Comparison of ENCODE assay signal across 8 cellular contexts in genomic region chr11:112784323-112785073, GRCh38.
DNase-seq lines count a peak whose midpoint lies in the region; ATAC-seq and TF ChIP-seq lines count a peak whose summit lies in the region.

No MANE protein-coding gene starts in this region.

- no peak overlapping the region for H3K14ac ChIP-seq in H9 (ENCODE audit: insufficient read depth, low read length)

- CTCF ChIA-PET in WTC11 (lab: Charles Lee): interaction anchor here (0.6 to 3.2 kb wide), 18 partner anchors 10 to 1457 kb away, joined by 3 to 31 read pairs (median 4); no protein-coding TSS in a partner anchor

- no peaks in the 10 kb centered on the region for H3K23me2 ChIP-seq in H9 (ENCODE audit: insufficient read length, low read depth, low read length, poor library complexity, severe bottlenecking)

- no peaks in the 10 kb centered on the region for H3K9me2 ChIP-seq in hepatocyte (replicated peaks; ENCODE audit: insufficient read depth)

- no peaks in the 10 kb centered on the region for H3K79me1 ChIP-seq in H9 (ENCODE audit: insufficient read depth, low read depth, low read length, poor library complexity, severe bottlenecking)

- H2BK15ac ChIP-seq in H9 (ENCODE audit: low read depth, low read length): no peak overlapping the region

- H3K36me3 ChIP-seq in hepatocyte (replicated peaks; ENCODE audit: insufficient read depth, low read depth) (no peaks in the 10 kb centered on the region), subcutaneous abdominal adipose tissue (ENCODE audit: control insufficient read depth in 5 of 5, insufficient read depth in 5 of 5, low read length in 5 of 5) (no peaks in the 10 kb centered on the region), HAP-1 (replicated peaks) (no peaks in the 10 kb centered on the region)

- H3T11ph ChIP-seq in H9 (ENCODE audit: low read length): no peak overlapping the region

- H3K4me3 Mint-ChIP-seq in H9 (no peak overlapping the region), WTC11 (no peak overlapping the region)

- H3K9me3 ChIP-seq in H9 (ENCODE audit: control insufficient read depth, low read depth, low read length): no peaks in the 10 kb centered on the region
- no peaks in the 10 kb centered on the region for H3K9me3 ChIP-seq in hepatocyte (ENCODE audit: low read depth)
- no peaks in the 10 kb centered on the region for H3K9me3 ChIP-seq in subcutaneous abdominal adipose tissue (ENCODE audit: control insufficient read depth in 5 of 5, low read length in 5 of 5)
- no peaks in the 10 kb centered on the region for H3K9me3 ChIP-seq in HAP-1

- DNase-seq in H9 (no peak), WTC11 (ENCODE audit: low spot score) (no peak), hepatocyte (ENCODE audit: low spot score) (peak; percentile 72), HAP-1 (ENCODE audit: low spot score in 2 of 2) (no peak), NCI-H345 treated with DMSO at 0.1 percent for 48 hours (lab: John Stamatoyannopoulos, UW; ENCODE audit: unreplicated experiment) (no peak), SKM-1 treated with dmso at 0.1 percent for 144 hours (lab: John Stamatoyannopoulos, UW; ENCODE audit: unreplicated experiment) (no peak)
- no peak for DNase-seq in activated CD4-positive, alpha-beta T cell treated with anti-CD3 and anti-CD28 coated beads, Interleukin-2, amount 50 U/mL, for 1 hour

- H2BK12ac ChIP-seq in H9 (ENCODE audit: insufficient read length, low read depth, low read length): no peak overlapping the region

- no peak overlapping the region for H3K18ac ChIP-seq in H9 (ENCODE audit: insufficient read length, low read depth, low read length)

- no peak overlapping the region for H4K91ac ChIP-seq in H9 (ENCODE audit: insufficient read length, low read depth, low read length)

- H3K4me3 ChIP-seq in hepatocyte: no peak overlapping the region
- H3K4me3 ChIP-seq in subcutaneous abdominal adipose tissue (ENCODE audit: low read depth in 1 of 5, low read length in 5 of 5): peak overlapping the region in 4 of 5 donors; percentile 14 to 42 (median 25)
- H3K4me3 ChIP-seq in HAP-1: no peak overlapping the region

- H4K20me1 ChIP-seq in H9 (ENCODE audit: control insufficient read depth, insufficient read depth, insufficient read length) (no peaks in the 10 kb centered on the region), hepatocyte (ENCODE audit: insufficient read depth, poor library complexity, severe bottlenecking) (no peaks in the 10 kb centered on the region)

- H3K36me3 Mint-ChIP-seq in H9 (ENCODE audit: insufficient read depth in 1 of 3, low read depth in 3 of 3) (no peaks in the 10 kb centered on the region), WTC11 (no peaks in the 10 kb centered on the region)

- H3K9ac ChIP-seq in H9 (ENCODE audit: extremely low read depth, insufficient read length, low read length): no peak overlapping the region
- no peak overlapping the region for H3K9ac ChIP-seq in subcutaneous abdominal adipose tissue (ENCODE audit: low read length in 5 of 5)

- H2AK5ac ChIP-seq in H9 (ENCODE audit: insufficient read length, low read length): no peak overlapping the region

- no peak overlapping the region for H3K4ac ChIP-seq in H9 (ENCODE audit: low read depth, low read length)

- H3K4me1 Mint-ChIP-seq in H9 (peaks cover 27 to 32% of the 10 kb centered on the region in 2 experiments), WTC11 (peaks cover 29% of the 10 kb centered on the region)

- POLR2A ChIA-PET in WTC11 (lab: Charles Lee): no interaction called here

- H3K56ac ChIP-seq in H9 (ENCODE audit: insufficient read length, low read depth, low read length): no peak overlapping the region

- H3K27ac Mint-ChIP-seq in H9 (peak overlapping the region in 1 of 3 experiments; percentile 27; a peak in 1 of 7 replicates), WTC11 (no peak overlapping the region)

- no peaks in the 10 kb centered on the region for H3K27me3 ChIP-seq in H9 (ENCODE audit: insufficient read depth, low read length)
- no peaks in the 10 kb centered on the region for H3K27me3 ChIP-seq in hepatocyte
- peaks cover 0 to 10% (median 8%) of the 10 kb centered on the region in 5 donors for H3K27me3 ChIP-seq in subcutaneous abdominal adipose tissue (ENCODE audit: control insufficient read depth in 5 of 5, insufficient read depth in 4 of 5, low read length in 5 of 5)
- H3K27me3 ChIP-seq in HAP-1 (ENCODE audit: low read depth): no peaks in the 10 kb centered on the region

- no CpG with 5 or more reads among the region's 24 CpGs for WGBS in H9 (ENCODE audit: extremely low coverage, insufficient read length, low lambda C conversion rate)
- WGBS in hepatocyte (ENCODE audit: low lambda C conversion rate, missing lambda C conversion rate): 43% methylated on average over 24 of the region's 24 CpGs

- H3K27me3 Mint-ChIP-seq in H9 (ENCODE audit: low read depth): no peaks in the 10 kb centered on the region
- H3K27me3 Mint-ChIP-seq in WTC11 (ENCODE audit: low read depth): peaks cover 7% of the 10 kb centered on the region

- H2BK20ac ChIP-seq in H9 (ENCODE audit: low read depth, low read length, poor library complexity, severe bottlenecking): no peak overlapping the region

- no peaks in the 10 kb centered on the region; a peak in 1 of 5 replicates for H3K9me3 Mint-ChIP-seq in H9
- 0 out of 2 replicates have a peak, but pooled peaks cover 9% of the 10 kb centered on the region for H3K9me3 Mint-ChIP-seq in WTC11

- H2AFZ ChIP-seq in H9 (ENCODE audit: low read length) (no peak overlapping the region), hepatocyte (no peak overlapping the region)

- in situ Hi-C loops in HAP-1 (cut with MboI; ENCODE audit: low sequenced_read_pairs): no loop called here

- H2BK5ac ChIP-seq in H9 (ENCODE audit: insufficient read length, low read length): no peak overlapping the region

- no peak overlapping the region for H4K8ac ChIP-seq in H9 (replicated peaks; ENCODE audit: insufficient read length, low read depth, low read length)

- H3K79me2 ChIP-seq in H9 (ENCODE audit: insufficient read depth, low read length): no peaks in the 10 kb centered on the region
- H3K79me2 ChIP-seq in hepatocyte: no peaks in the 10 kb centered on the region

- TF ChIP-seq CTCF in H9 (conservative IDR thresholded peaks at IDR 0.05): peak; percentile 45
- no peak for TF ChIP-seq CTCF in WTC11 (IDR thresholded peaks at IDR 0.05)
- no peak for TF ChIP-seq CTCF in hepatocyte (IDR thresholded peaks at IDR 0.05; ENCODE audit: poor library complexity)

- H3K4me1 ChIP-seq in H9 (ENCODE audit: insufficient read depth, low read length) (0 out of 2 replicates have a peak, but pooled peaks cover 2% of the 10 kb centered on the region), hepatocyte (ENCODE audit: insufficient read depth) (peaks cover 4% of the 10 kb centered on the region), subcutaneous abdominal adipose tissue (ENCODE audit: control insufficient read depth in 5 of 5, insufficient read depth in 5 of 5, low read length in 5 of 5) (peaks cover 3 to 19% (median 17%) of the 10 kb centered on the region in 5 donors), HAP-1 (no peaks in the 10 kb centered on the region)

- no peak overlapping the region for H3K23ac ChIP-seq in H9 (ENCODE audit: insufficient read length, low read depth, low read length)

- no peak overlapping the region for H2BK120ac ChIP-seq in H9 (ENCODE audit: low read depth, low read length, poor library complexity, severe bottlenecking)

- no peak overlapping the region for H4K5ac ChIP-seq in H9 (ENCODE audit: insufficient read length, low read depth, low read length)

- ATAC-seq in WTC11: peak; percentile 61

- no peak overlapping the region for H3K27ac ChIP-seq in H9 (ENCODE audit: insufficient read length, low read depth, low read length)
- H3K27ac ChIP-seq in hepatocyte: no peak overlapping the region
- no peak overlapping the region for H3K27ac ChIP-seq in subcutaneous abdominal adipose tissue (ENCODE audit: low read depth, low read length)

- no peak overlapping the region for H3K4me2 ChIP-seq in H9 (ENCODE audit: insufficient read depth, insufficient read length, low read length)
- H3K4me2 ChIP-seq in hepatocyte: peak overlapping the region; percentile 53

TF ChIP-seq in WTC11, 78 proteins besides CTCF, POLR2A, EP300 and RAD21 (continues in another document):
- TF ChIP-seq EMX1 (CRISPR knock-in tag; IDR thresholded peaks at IDR 0.05) (no peak), E2F1 (CRISPR knock-in tag; IDR thresholded peaks at IDR 0.05) (no peak), NR2C2 (CRISPR knock-in tag; IDR thresholded peaks at IDR 0.05) (no peak), SMAD4 (CRISPR knock-in tag; IDR thresholded peaks at IDR 0.05) (no peak)
- TF ChIP-seq, protein P1, sequence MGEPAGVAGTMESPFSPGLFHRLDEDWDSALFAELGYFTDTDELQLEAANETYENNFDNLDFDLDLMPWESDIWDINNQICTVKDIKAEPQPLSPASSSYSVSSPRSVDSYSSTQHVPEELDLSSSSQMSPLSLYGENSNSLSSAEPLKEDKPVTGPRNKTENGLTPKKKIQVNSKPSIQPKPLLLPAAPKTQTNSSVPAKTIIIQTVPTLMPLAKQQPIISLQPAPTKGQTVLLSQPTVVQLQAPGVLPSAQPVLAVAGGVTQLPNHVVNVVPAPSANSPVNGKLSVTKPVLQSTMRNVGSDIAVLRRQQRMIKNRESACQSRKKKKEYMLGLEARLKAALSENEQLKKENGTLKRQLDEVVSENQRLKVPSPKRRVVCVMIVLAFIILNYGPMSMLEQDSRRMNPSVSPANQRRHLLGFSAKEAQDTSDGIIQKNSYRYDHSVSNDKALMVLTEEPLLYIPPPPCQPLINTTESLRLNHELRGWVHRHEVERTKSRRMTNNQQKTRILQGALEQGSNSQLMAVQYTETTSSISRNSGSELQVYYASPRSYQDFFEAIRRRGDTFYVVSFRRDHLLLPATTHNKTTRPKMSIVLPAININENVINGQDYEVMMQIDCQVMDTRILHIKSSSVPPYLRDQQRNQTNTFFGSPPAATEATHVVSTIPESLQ (CRISPR knock-in tag; IDR thresholded peaks at IDR 0.05): no peak

Comparison
In these comparisons a context has a peak if more than half of its experiments do, and no peak if none do; other contexts are left out.
1. H3K4me3 ChIP-seq: peak in subcutaneous abdominal adipose tissue (4 of 5); none in hepatocyte (single experiment) and HAP-1 (single experiment).